ENCODE assay signal across 2 cellular contexts in genomic region chr2:119950966-119951365, GRCh38.
TF ChIP-seq lines count a peak whose summit lies in the region.

No MANE protein-coding gene starts in this region.

TF ChIP-seq in IMR-90, 13 proteins besides CTCF, POLR2A, EP300 and RAD21:
- TF ChIP-seq ELK1 (IDR thresholded peaks at IDR 0.05; ENCODE audit: borderline replicate concordance, low read depth, low read length): no peak
- TF ChIP-seq CEBPB (IDR thresholded peaks at IDR 0.05; ENCODE audit: low read depth, low read length): peak; percentile 38; the same call in 1 of the 2 replicates
TF ChIP-seq in IMR-90: peak in this region for 1.

TF ChIP-seq in GM23338, 12 proteins besides CTCF, POLR2A, EP300 and RAD21:
- TF ChIP-seq ZNF462 (CRISPR knock-in tag; IDR thresholded peaks at IDR 0.05) (no peak), POLR2AphosphoS5 (IDR thresholded peaks at IDR 0.05; ENCODE audit: low read depth) (no peak), STAT1 (IDR thresholded peaks at IDR 0.05; ENCODE audit: unreplicated experiment) (no peak), ZNF331 (CRISPR knock-in tag; IDR thresholded peaks at IDR 0.05; ENCODE audit: low read depth) (no peak), CREB1 (CRISPR knock-in tag; IDR thresholded peaks at IDR 0.05; ENCODE audit: low read depth) (no peak), JUNB (IDR thresholded peaks at IDR 0.05; ENCODE audit: unreplicated experiment) (no peak), ZNF114 (CRISPR knock-in tag; IDR thresholded peaks at IDR 0.05) (no peak)
